Comparison of ENCODE assay signal across 11 cellular contexts in genomic region chr7:100919335-100919734, GRCh38. TPM values are rescaled to one million over a fixed set of nuclear protein-coding genes. Genes with fewer than 3 reads are reported as not detected.
"Had no signal": no experiment of that assay in that cellular context is flagged by ENCODE, and none has a peak within 500 bp of the region (broad histone marks: within the 10 kb centered on the region; RNA-seq: fewer than 3 reads in every experiment).

No MANE protein-coding gene starts in this region.

RNA-seq across cellular contexts. Expression of gene ACHE, which starts 23.6 kb away (rescaled TPM):
- total RNA-seq: activated CD4-positive, alpha-beta memory T cell treated with anti-CD3 and anti-CD28 coated beads for 36 hours; activated CD4-positive, alpha-beta T cell treated with anti-CD3 and anti-CD28 coated beads, Interleukin-2, amount 10 ng/mL, durations not matched to agents 24 days and 14 days; activated CD4-positive, alpha-beta T cell treated with anti-CD3 and anti-CD28 coated beads, Interleukin-2, amount 10 ng/mL, durations not matched to agents 7 days and 5 days; activated CD8-positive, alpha-beta T cell treated with anti-CD3 and anti-CD28 coated beads, Interleukin-2, amount 10 ng/mL, durations not matched to agents 7 days and 5 days had no signal

RNA-seq across cellular contexts. Expression of gene MUC3A, which starts 30.0 kb away (rescaled TPM):
- total RNA-seq: activated B cell treated with CpG ODN at 0.5 μM for 24 hours; activated CD4-positive, alpha-beta T cell treated with anti-CD3 and anti-CD28 coated beads for 36 hours; activated CD4-positive, alpha-beta T cell treated with anti-CD3 and anti-CD28 coated beads, Interleukin-2, amount 10 ng/mL, durations not matched to agents 24 days and 14 days; activated CD4-positive, alpha-beta T cell treated with anti-CD3 and anti-CD28 coated beads, Interleukin-2, amount 10 ng/mL, durations not matched to agents 7 days and 5 days; activated CD8-positive, alpha-beta memory T cell treated with anti-CD3 and anti-CD28 coated beads, Interleukin-2, amount 10 ng/mL, durations not matched to agents 7 days and 5 days; activated CD8-positive, alpha-beta T cell treated with anti-CD3 and anti-CD28 coated beads for 36 hours; activated CD8-positive, alpha-beta T cell treated with anti-CD3 and anti-CD28 coated beads, Interleukin-2, amount 10 ng/mL, durations not matched to agents 7 days and 5 days; T-helper 1 cell treated with Interleukin-12 subunit alpha and Interleukin-12 subunit beta and Interleukin-4 antibody, amounts not matched to agents 30 ng/mL and 1 ng/mL, for 36 hours; T-helper 17 cell; T-helper 2 cell treated with Interferon-gamma antibody and Interleukin-4, amounts not matched to agents 100 ng/mL and 5 ng/mL, for 36 hours had no signal

RNA-seq across cellular contexts. Expression of gene MUC12, which starts 50.0 kb away (rescaled TPM):
- total RNA-seq: activated B cell treated with CpG ODN at 0.5 μM for 24 hours; activated CD4-positive, alpha-beta T cell treated with anti-CD3 and anti-CD28 coated beads, Interleukin-2, amount 10 ng/mL, durations not matched to agents 7 days and 5 days; activated CD8-positive, alpha-beta T cell treated with anti-CD3 and anti-CD28 coated beads, Interleukin-2, amount 10 ng/mL, durations not matched to agents 7 days and 5 days; T-helper 1 cell treated with Interleukin-12 subunit alpha and Interleukin-12 subunit beta and Interleukin-4 antibody, amounts not matched to agents 30 ng/mL and 1 ng/mL, for 36 hours had no signal
